ENCODE assay signal across 2 cellular contexts in the genomic region with DNA sequence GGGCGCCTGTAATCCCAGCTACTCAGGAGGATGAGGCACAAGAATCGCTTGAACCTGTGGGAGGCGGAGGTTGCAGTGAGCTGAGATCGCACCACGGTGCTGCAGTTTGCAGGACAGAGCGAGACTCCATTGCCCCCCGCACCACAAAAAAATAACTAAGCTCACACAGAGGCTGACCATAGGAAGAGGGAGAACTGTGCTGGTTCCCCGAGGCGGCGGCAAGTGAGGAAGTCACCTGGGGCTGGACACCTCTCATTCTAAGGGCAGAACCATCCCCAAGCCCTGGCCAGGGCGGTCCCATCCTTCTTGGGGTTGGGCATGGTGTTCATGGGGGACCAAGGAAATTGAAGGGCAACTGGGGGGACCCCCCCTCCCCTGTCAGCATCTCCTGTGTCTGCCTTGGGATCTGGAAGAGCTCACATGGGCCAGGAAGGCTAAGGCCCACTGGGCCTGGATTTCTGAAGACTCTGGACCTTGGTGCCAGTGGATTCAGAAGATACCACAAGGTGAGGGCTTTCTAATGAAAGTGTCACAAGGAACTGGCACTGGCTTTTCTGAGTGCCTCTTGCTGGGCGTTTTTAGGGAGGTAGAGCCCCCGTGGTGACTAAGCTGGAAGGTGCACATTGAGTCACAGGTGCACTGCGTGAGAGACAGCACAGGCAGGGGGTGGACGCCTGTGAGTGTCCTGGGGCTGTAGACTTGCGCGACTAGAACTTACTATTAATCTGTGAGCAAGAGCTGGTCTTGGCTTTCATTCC.
TF ChIP-seq lines count a peak whose summit lies in the region.

No MANE protein-coding gene starts in this region.

TF ChIP-seq in GM12891, 5 proteins besides CTCF, POLR2A, EP300 and RAD21:
- TF ChIP-seq POU2F2 (IDR thresholded peaks at IDR 0.05; ENCODE audit: low read depth, low read length), result peak; percentile 87; the same call in 1 of the 2 replicates
- peak; percentile 84 for TF ChIP-seq POLR2AphosphoS5 (IDR thresholded peaks at IDR 0.05; ENCODE audit: low read depth, low read length)
- TF ChIP-seq TAF1 (IDR thresholded peaks at IDR 0.05; ENCODE audit: low read depth, low read length), result no peak
- no peak for TF ChIP-seq PAX5 (IDR thresholded peaks at IDR 0.05; ENCODE audit: insufficient read depth, low read length, severe bottlenecking)
- 0 out of 2 replicates have a peak, but pooled peaks have one; percentile 19 for TF ChIP-seq SPI1 (IDR thresholded peaks at IDR 0.05; ENCODE audit: low read depth, low read length)

TF ChIP-seq in HepG2, 621 proteins besides CTCF, POLR2A, EP300 and RAD21 (continued from another document):
- no peak for TF ChIP-seq NBN (conservative IDR thresholded peaks at IDR 0.05)
- no peak for TF ChIP-seq SSRP1 (CRISPR knock-in tag; IDR thresholded peaks at IDR 0.05)
- no peak for TF ChIP-seq ZNF766 (CRISPR knock-in tag; IDR thresholded peaks at IDR 0.05; ENCODE audit: borderline replicate concordance)
- TF ChIP-seq CENPT (CRISPR knock-in tag; IDR thresholded peaks at IDR 0.05; ENCODE audit: low read depth), result no peak
- no peak for TF ChIP-seq GATA4 (IDR thresholded peaks at IDR 0.05; ENCODE audit: borderline replicate concordance, low read depth)
- TF ChIP-seq, protein P1, sequence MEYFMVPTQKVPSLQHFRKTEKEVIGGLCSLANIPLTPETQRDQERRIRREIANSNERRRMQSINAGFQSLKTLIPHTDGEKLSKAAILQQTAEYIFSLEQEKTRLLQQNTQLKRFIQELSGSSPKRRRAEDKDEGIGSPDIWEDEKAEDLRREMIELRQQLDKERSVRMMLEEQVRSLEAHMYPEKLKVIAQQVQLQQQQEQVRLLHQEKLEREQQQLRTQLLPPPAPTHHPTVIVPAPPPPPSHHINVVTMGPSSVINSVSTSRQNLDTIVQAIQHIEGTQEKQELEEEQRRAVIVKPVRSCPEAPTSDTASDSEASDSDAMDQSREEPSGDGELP (IDR thresholded peaks at IDR 0.05; ENCODE audit: borderline replicate concordance, low read depth), result no peak
